ENCODE assay signal across 8 cellular contexts in genomic region chr2:113080134-113080533, GRCh38. TPM values are rescaled to one million over a fixed set of nuclear protein-coding genes. Genes with fewer than 3 reads are reported as not detected.
DNase-seq lines count a peak whose midpoint lies in the region; ATAC-seq lines count a peak whose summit lies in the region.

No MANE protein-coding gene starts in this region.

- H3K9me3 ChIP-seq in SJCRH30 (replicated peaks): no peaks in the 10 kb centered on the region

- DNase-seq in COLO829 (ENCODE audit: low spot score): peak; percentile 45
- peak; percentile 23 to 67 for DNase-seq in SJCRH30
- DNase-seq in amniotic epithelial cell (ENCODE audit: low read depth): peak; percentile 5
- peak; percentile 10 for DNase-seq in iris pigment epithelial cell (ENCODE audit: low read depth)
- peak; percentile 19 for DNase-seq in stimulated activated CD8-positive, alpha-beta memory T cell treated with anti-CD3 and anti-CD28 coated beads, Interleukin-15, amount 100 ng/mL, for 24 hours (ENCODE audit: low read depth)
- no peak for DNase-seq in DMS114 treated with DMSO at 0.1 percent for 48 hours (lab: John Stamatoyannopoulos, UW; ENCODE audit: unreplicated experiment)

- no peaks in the 10 kb centered on the region for H3K36me3 ChIP-seq in SJCRH30

- no peaks in the 10 kb centered on the region for H3K27me3 ChIP-seq in SJCRH30

- ATAC-seq in HG02870 (IDR thresholded peaks at IDR 0.05; ENCODE audit: unreplicated experiment) (peak; percentile 50), GM21367 (IDR thresholded peaks at IDR 0.05; ENCODE audit: unreplicated experiment) (no peak)

- H3K4me3 ChIP-seq in SJCRH30: no peak overlapping the region

- no peaks in the 10 kb centered on the region for H3K4me1 ChIP-seq in SJCRH30

- no peak overlapping the region for H3K27ac ChIP-seq in SJCRH30

RNA-seq across cellular contexts. Expression of gene IL1F10, which starts 12.4 kb away (rescaled TPM):
- total RNA-seq in SJCRH30 (2014; rRNA removed; shearing (Covaris generic)): not detected in 2 replicates

RNA-seq across cellular contexts. Expression of gene IL36RN, which starts 21.1 kb away (rescaled TPM):
- not detected in 2 replicates for total RNA-seq in SJCRH30 (2014; rRNA removed; shearing (Covaris generic))

RNA-seq across cellular contexts. Expression of gene IL36B, which starts 27.5 kb away (rescaled TPM):
- not detected in 2 replicates for total RNA-seq in SJCRH30 (2014; rRNA removed; shearing (Covaris generic))

RNA-seq across cellular contexts. Expression of gene IL1RN, which starts 47.3 kb away (rescaled TPM):
- not detected in 2 replicates for total RNA-seq in SJCRH30 (2014; rRNA removed; shearing (Covaris generic))
